In the genomic region with DNA sequence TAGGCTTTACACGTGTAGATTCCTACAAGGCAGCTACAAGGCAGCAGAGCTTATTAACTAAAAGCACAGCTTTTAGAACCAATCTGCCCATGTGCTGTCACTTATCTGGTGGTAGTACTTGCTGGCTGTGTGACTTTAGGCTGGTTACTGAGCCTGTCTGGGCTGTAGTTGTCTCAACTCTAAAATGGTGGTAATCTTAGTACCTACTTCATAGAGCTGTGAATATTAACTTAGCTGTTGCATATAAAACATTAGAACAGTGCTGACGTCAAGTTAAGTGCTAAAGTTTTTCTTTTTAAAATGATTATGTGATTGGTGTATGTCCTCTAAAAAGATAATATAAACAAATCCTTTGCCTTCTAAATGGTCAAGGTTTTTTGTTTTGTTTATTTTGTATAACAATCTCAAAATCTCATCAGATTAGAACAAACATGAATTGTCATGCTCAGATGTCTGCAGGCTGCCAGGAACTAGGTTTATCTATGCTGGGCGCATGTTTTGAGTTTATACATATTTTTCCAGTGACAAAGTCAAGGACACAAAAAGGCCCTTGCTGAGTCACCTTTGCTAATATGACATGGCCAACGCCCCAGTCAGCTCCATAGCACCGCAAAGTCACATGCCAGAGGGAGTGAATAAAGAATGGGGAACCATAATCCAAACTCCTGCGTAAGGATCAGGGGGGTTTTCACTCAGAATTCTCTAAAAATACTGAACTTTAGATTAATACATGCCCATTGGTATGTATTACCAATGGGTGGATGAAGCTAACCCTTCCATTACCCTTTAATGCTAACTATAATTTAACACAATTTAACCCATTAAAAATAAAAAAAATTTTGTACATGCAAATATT, we compare ENCODE assay signal across 13 cellular contexts. TPM values are rescaled to one million over a fixed set of nuclear protein-coding genes. Genes with fewer than 3 reads are reported as not detected.
A peak's percentile ranks its signal among the peaks of the same experiment; 100 is the strongest.
DNase-seq lines count a peak whose midpoint lies in the region; ATAC-seq and TF ChIP-seq lines count a peak whose summit lies in the region.
"Had no signal": no experiment of that assay in that cellular context is flagged by ENCODE, and none has a peak within 500 bp of the region (broad histone marks: within the 10 kb centered on the region; RNA-seq: fewer than 3 reads in every experiment).

No MANE protein-coding gene starts in this region.

- WGBS in body of pancreas, 2 donors: 47 to 49% methylated on average over 6 of the region's 6 CpGs

- H3K9me3 ChIP-seq in body of pancreas (no peaks in the 10 kb centered on the region), left lung (no peaks in the 10 kb centered on the region), right atrium auricular region (no peaks in the 10 kb centered on the region)
- H3K9me3 ChIP-seq: BLaER1 treated with 17β-estradiol and CSF1 and Interleukin-3, amounts not matched to agents 10 nM and 100 nM had no signal

- H3K36me3 Mint-ChIP-seq in Calu3 (ENCODE audit: insufficient read depth, unreplicated experiment): peaks cover 26% of the 10 kb centered on the region
- H3K36me3 Mint-ChIP-seq in activated CD8-positive, alpha-beta T cell treated with anti-CD3 and anti-CD28 coated beads for 36 hours (ENCODE audit: low read depth): no peaks in the 10 kb centered on the region

- CTCF ChIA-PET in Calu3 (lab: Charles Lee): interaction anchor here (0.9 to 2.0 kb wide), 3 partner anchors 8 to 468 kb away, joined by 3 to 17 read pairs (median 4); partner anchors contain the start of gene ARL4A
- CTCF ChIA-PET in activated CD8-positive, alpha-beta T cell treated with anti-CD3 and anti-CD28 coated beads for 36 hours (lab: Charles Lee): interaction anchor here (0.5 to 1.2 kb wide), 3 partner anchors 9 to 244 kb away, joined by 3 read pairs; no protein-coding TSS in a partner anchor

- intact Hi-C loops in Calu3 (cut with micrococcal nuclease; ENCODE audit: unreplicated experiment): loop anchor here (2.0 to 5.0 kb wide), 2 partner anchors 39 to 155 kb away; partner anchors contain the start of gene ARL4A
- intact Hi-C loops in body of pancreas (cut with DNase I): no loop called here
- intact Hi-C loops in left lung (cut with DNase I): no loop called here
- intact Hi-C loops in activated CD8-positive, alpha-beta T cell treated with anti-CD3 and anti-CD28 coated beads for 36 hours (cut with micrococcal nuclease): no loop called here

- H3K27me3 ChIP-seq in body of pancreas (no peaks in the 10 kb centered on the region), left lung (no peaks in the 10 kb centered on the region), right atrium auricular region (no peaks in the 10 kb centered on the region)
- H3K27me3 ChIP-seq: BLaER1 treated with 17β-estradiol and CSF1 and Interleukin-3, amounts not matched to agents 10 nM and 100 nM had no signal

- H3K27ac ChIP-seq in body of pancreas (no peak overlapping the region), left lung (no peak overlapping the region), right atrium auricular region (no peak overlapping the region)
- H3K27ac ChIP-seq: BLaER1 treated with 17β-estradiol and CSF1 and Interleukin-3, amounts not matched to agents 10 nM and 100 nM had no signal

- no peak overlapping the region for H3K4me3 Mint-ChIP-seq in Calu3 (ENCODE audit: low read depth, unreplicated experiment)
- no peak overlapping the region for H3K4me3 Mint-ChIP-seq in activated CD8-positive, alpha-beta T cell treated with anti-CD3 and anti-CD28 coated beads for 36 hours
- H3K4me3 Mint-ChIP-seq: nephron progenitor cell had no signal

- H3K4me3 ChIP-seq in body of pancreas (no peak overlapping the region), left lung (no peak overlapping the region), right atrium auricular region (no peak overlapping the region)
- H3K4me3 ChIP-seq: BLaER1 treated with 17β-estradiol and CSF1 and Interleukin-3, amounts not matched to agents 10 nM and 100 nM had no signal

- H3K4me1 Mint-ChIP-seq in Calu3 (ENCODE audit: low read depth, unreplicated experiment): peaks cover 60% of the 10 kb centered on the region
- no peaks in the 10 kb centered on the region for H3K4me1 Mint-ChIP-seq in activated CD8-positive, alpha-beta T cell treated with anti-CD3 and anti-CD28 coated beads for 36 hours (ENCODE audit: low read depth)
- H3K4me1 Mint-ChIP-seq: nephron progenitor cell had no signal

- no peak for TF ChIP-seq POLR2A in body of pancreas (IDR thresholded peaks at IDR 0.05)

- H3K27ac Mint-ChIP-seq in Calu3 (ENCODE audit: unreplicated experiment): peak overlapping the region; percentile 81
- H3K27ac Mint-ChIP-seq in activated CD8-positive, alpha-beta T cell treated with anti-CD3 and anti-CD28 coated beads for 36 hours: no peak overlapping the region
- H3K27ac Mint-ChIP-seq: nephron progenitor cell had no signal

- no peaks in the 10 kb centered on the region for H3K27me3 Mint-ChIP-seq in Calu3 (ENCODE audit: unreplicated experiment)
- no peaks in the 10 kb centered on the region for H3K27me3 Mint-ChIP-seq in activated CD8-positive, alpha-beta T cell treated with anti-CD3 and anti-CD28 coated beads for 36 hours

- H3K4me1 ChIP-seq in body of pancreas (no peaks in the 10 kb centered on the region), left lung (no peaks in the 10 kb centered on the region), right atrium auricular region (no peaks in the 10 kb centered on the region)

- ATAC-seq in body of pancreas (peak; percentile 72), left lung (peak; percentile 39), GM21423 (IDR thresholded peaks at IDR 0.05; ENCODE audit: unreplicated experiment) (no peak)
- no peak for ATAC-seq in activated CD8-positive, alpha-beta T cell treated with anti-CD3 and anti-CD28 coated beads for 36 hours

- no peaks in the 10 kb centered on the region for H3K9me3 Mint-ChIP-seq in Calu3 (ENCODE audit: low read depth, unreplicated experiment)
- H3K9me3 Mint-ChIP-seq in activated CD8-positive, alpha-beta T cell treated with anti-CD3 and anti-CD28 coated beads for 36 hours: no peaks in the 10 kb centered on the region
- H3K9me3 Mint-ChIP-seq: nephron progenitor cell had no signal

- no TSS peak for BruUV-seq in Calu3 (replicated peaks; lab: Mats Ljungman, UMichigan)

- no peaks in the 10 kb centered on the region for H3K36me3 ChIP-seq in body of pancreas (replicated peaks in 1 of 2; ENCODE audit: insufficient read depth in 1 of 2, low read depth in 2 of 2)
- no peaks in the 10 kb centered on the region for H3K36me3 ChIP-seq in left lung
- H3K36me3 ChIP-seq in right atrium auricular region: no peaks in the 10 kb centered on the region
- H3K36me3 ChIP-seq: BLaER1 treated with 17β-estradiol and CSF1 and Interleukin-3, amounts not matched to agents 10 nM and 100 nM had no signal

- TF ChIP-seq CTCF in Calu3 (IDR thresholded peaks at IDR 0.05; ENCODE audit: unreplicated experiment) (no peak), body of pancreas (IDR thresholded peaks at IDR 0.05) (no peak), left lung (IDR thresholded peaks at IDR 0.05) (no peak), right atrium auricular region (IDR thresholded peaks at IDR 0.05) (no peak)
- TF ChIP-seq CTCF in activated CD8-positive, alpha-beta T cell treated with anti-CD3 and anti-CD28 coated beads for 36 hours (IDR thresholded peaks at IDR 0.05): no peak

- DNase-seq in Calu3 (peak; percentile 81), LoVo (ENCODE audit: low spot score) (peak; percentile 79), body of pancreas (peak; percentile 16 to 38 (median 23)), left lung (no peak), right atrium auricular region (ENCODE audit: low spot score) (no peak)
- no peak for DNase-seq in activated CD8-positive, alpha-beta T cell treated with anti-CD3 and anti-CD28 coated beads for 36 hours
- no peak for DNase-seq in activated naive CD4-positive, alpha-beta T cell (lab: John Stamatoyannopoulos, UW)
- DNase-seq: activated CD4-positive, alpha-beta T cell treated with anti-CD3 and anti-CD28 coated beads for 1 hour; NCI-H187 treated with DMSO at 0.1 percent for 48 hours; nephron progenitor cell; stimulated activated naive CD4-positive, alpha-beta T cell treated with Interleukin-2 at 50 U/mL for 16 hours had no signal

- POLR2A ChIA-PET in activated CD8-positive, alpha-beta T cell treated with anti-CD3 and anti-CD28 coated beads for 36 hours (lab: Charles Lee): no interaction called here

RNA-seq across cellular contexts. Expression of gene ARL4A, which starts 39.8 kb away (rescaled TPM):
- 30.6 and 31.9 TPM in 2 replicates for total RNA-seq in Calu3 (2022)
- 10 to 100 TPM in 1 of 2 donors, 1 to 10 TPM in 1; 4.0 to 13.0 TPM for total RNA-seq in body of pancreas
- 10 to 100 TPM; 18.4 to 27.0 TPM for total RNA-seq in left lung
- 10 to 100 TPM; 10.8 to 11.3 TPM for total RNA-seq in activated CD8-positive, alpha-beta T cell treated with anti-CD3 and anti-CD28 coated beads for 36 hours
- 10 to 100 TPM; 13.3 to 25.0 TPM for total RNA-seq in right atrium auricular region

Comparison
In these comparisons a context has a peak if more than half of its experiments do, and no peak if none do; other contexts are left out.
1. DNase-seq: peak in Calu3 (single experiment), LoVo (single experiment) and body of pancreas (4 of 4); none in left lung (0 of 2), activated CD8-positive, alpha-beta T cell treated with anti-CD3 and anti-CD28 coated beads for 36 hours (single experiment), right atrium auricular region (single experiment) and activated naive CD4-positive, alpha-beta T cell (0 of 4).
2. ATAC-seq: peak in body of pancreas (single experiment) and left lung (single experiment); none in activated CD8-positive, alpha-beta T cell treated with anti-CD3 and anti-CD28 coated beads for 36 hours (single experiment) and GM21423 (single experiment).